ENCODE assay signal across 3 cellular contexts in the genomic region with DNA sequence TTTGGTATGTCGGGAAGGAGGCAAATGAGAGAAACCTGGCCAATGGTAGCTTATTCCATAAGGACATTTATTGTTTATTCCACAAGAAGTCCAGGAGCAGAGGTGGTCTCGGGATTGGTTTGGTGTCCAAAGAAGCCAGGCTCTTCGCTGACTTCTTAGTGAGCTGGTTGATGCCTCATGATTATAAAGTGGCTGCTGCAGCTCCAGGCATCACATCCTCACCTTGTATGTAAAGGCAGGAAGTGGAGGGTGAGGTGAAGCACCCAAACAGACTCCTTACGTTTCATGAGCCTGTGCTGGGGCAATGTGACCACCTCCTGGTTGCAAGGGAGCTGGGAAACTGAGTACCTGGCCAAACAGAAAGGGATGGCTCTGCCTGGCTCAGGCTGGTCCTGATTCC.
TF ChIP-seq lines count a peak whose summit lies in the region.

No MANE protein-coding gene starts in this region.

TF ChIP-seq in HCT116, 20 proteins besides CTCF, POLR2A, EP300 and RAD21:
- TF ChIP-seq ELF1 (IDR thresholded peaks at IDR 0.05; ENCODE audit: borderline replicate concordance, low read depth), result no peak
- no peak for TF ChIP-seq EGR1 (IDR thresholded peaks at IDR 0.05; ENCODE audit: low read depth)
- TF ChIP-seq SP1 (IDR thresholded peaks at IDR 0.05; ENCODE audit: low read depth), result no peak
- no peak for TF ChIP-seq JUND (IDR thresholded peaks at IDR 0.05)
- no peak for TF ChIP-seq TCF7L2 (IDR thresholded peaks at IDR 0.05; ENCODE audit: borderline replicate concordance, extremely low read depth, insufficient read depth, insufficient read length)
- no peak for TF ChIP-seq SRF (IDR thresholded peaks at IDR 0.05; ENCODE audit: low read depth)
- no peak for TF ChIP-seq ATF3 (IDR thresholded peaks at IDR 0.05)
- no peak for TF ChIP-seq SIN3A (IDR thresholded peaks at IDR 0.05; ENCODE audit: low read depth)
- TF ChIP-seq, protein P1, sequence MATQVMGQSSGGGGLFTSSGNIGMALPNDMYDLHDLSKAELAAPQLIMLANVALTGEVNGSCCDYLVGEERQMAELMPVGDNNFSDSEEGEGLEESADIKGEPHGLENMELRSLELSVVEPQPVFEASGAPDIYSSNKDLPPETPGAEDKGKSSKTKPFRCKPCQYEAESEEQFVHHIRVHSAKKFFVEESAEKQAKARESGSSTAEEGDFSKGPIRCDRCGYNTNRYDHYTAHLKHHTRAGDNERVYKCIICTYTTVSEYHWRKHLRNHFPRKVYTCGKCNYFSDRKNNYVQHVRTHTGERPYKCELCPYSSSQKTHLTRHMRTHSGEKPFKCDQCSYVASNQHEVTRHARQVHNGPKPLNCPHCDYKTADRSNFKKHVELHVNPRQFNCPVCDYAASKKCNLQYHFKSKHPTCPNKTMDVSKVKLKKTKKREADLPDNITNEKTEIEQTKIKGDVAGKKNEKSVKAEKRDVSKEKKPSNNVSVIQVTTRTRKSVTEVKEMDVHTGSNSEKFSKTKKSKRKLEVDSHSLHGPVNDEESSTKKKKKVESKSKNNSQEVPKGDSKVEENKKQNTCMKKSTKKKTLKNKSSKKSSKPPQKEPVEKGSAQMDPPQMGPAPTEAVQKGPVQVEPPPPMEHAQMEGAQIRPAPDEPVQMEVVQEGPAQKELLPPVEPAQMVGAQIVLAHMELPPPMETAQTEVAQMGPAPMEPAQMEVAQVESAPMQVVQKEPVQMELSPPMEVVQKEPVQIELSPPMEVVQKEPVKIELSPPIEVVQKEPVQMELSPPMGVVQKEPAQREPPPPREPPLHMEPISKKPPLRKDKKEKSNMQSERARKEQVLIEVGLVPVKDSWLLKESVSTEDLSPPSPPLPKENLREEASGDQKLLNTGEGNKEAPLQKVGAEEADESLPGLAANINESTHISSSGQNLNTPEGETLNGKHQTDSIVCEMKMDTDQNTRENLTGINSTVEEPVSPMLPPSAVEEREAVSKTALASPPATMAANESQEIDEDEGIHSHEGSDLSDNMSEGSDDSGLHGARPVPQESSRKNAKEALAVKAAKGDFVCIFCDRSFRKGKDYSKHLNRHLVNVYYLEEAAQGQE (IDR thresholded peaks at IDR 0.05; ENCODE audit: low read depth), result no peak
- no peak for TF ChIP-seq FOSL1 (IDR thresholded peaks at IDR 0.05; ENCODE audit: low read depth)
- no peak for TF ChIP-seq ZNF274 (IDR thresholded peaks at IDR 0.05; ENCODE audit: low read depth, low read length)
- no peak for TF ChIP-seq POLR2AphosphoS5 (IDR thresholded peaks at IDR 0.05; ENCODE audit: low read depth, low read length)
- TF ChIP-seq, protein P2, sequence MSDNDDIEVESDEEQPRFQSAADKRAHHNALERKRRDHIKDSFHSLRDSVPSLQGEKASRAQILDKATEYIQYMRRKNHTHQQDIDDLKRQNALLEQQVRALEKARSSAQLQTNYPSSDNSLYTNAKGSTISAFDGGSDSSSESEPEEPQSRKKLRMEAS (IDR thresholded peaks at IDR 0.05), result no peak
- TF ChIP-seq ZBTB33 (IDR thresholded peaks at IDR 0.05; ENCODE audit: extremely low read depth, insufficient replicate concordance, low read length), result no peak
- no peak for TF ChIP-seq EZH2 (IDR thresholded peaks at IDR 0.05)
TF ChIP-seq in HCT116: peak in this region for 0.

TF ChIP-seq in HEK293, 187 proteins besides CTCF, POLR2A, EP300 and RAD21 (continues in another document):
- TF ChIP-seq, protein P3, sequence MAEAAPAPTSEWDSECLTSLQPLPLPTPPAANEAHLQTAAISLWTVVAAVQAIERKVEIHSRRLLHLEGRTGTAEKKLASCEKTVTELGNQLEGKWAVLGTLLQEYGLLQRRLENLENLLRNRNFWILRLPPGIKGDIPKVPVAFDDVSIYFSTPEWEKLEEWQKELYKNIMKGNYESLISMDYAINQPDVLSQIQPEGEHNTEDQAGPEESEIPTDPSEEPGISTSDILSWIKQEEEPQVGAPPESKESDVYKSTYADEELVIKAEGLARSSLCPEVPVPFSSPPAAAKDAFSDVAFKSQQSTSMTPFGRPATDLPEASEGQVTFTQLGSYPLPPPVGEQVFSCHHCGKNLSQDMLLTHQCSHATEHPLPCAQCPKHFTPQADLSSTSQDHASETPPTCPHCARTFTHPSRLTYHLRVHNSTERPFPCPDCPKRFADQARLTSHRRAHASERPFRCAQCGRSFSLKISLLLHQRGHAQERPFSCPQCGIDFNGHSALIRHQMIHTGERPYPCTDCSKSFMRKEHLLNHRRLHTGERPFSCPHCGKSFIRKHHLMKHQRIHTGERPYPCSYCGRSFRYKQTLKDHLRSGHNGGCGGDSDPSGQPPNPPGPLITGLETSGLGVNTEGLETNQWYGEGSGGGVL (tag by site-specific recombination; IDR thresholded peaks at IDR 0.05), result no peak
- TF ChIP-seq SETDB1 (IDR thresholded peaks at IDR 0.05; ENCODE audit: insufficient read length, low read length) (peak; percentile 45), GLIS1 (tag by site-specific recombination; IDR thresholded peaks at IDR 0.05) (no peak), OSR2 (tag by site-specific recombination; IDR thresholded peaks at IDR 0.05) (no peak), ZNF280D (tag by site-specific recombination; IDR thresholded peaks at IDR 0.05) (peak; percentile 99), HOXD13 (CRISPR knock-in tag; IDR thresholded peaks at IDR 0.05; ENCODE audit: borderline replicate concordance) (no peak), ZNF664 (tag by site-specific recombination; IDR thresholded peaks at IDR 0.05) (no peak), ZNF155 (tag by site-specific recombination; IDR thresholded peaks at IDR 0.05) (no peak), KLF8 (tag by site-specific recombination; IDR thresholded peaks at IDR 0.05) (peak; percentile 36; the same call in 1 of the 2 replicates)
- TF ChIP-seq, protein P4, sequence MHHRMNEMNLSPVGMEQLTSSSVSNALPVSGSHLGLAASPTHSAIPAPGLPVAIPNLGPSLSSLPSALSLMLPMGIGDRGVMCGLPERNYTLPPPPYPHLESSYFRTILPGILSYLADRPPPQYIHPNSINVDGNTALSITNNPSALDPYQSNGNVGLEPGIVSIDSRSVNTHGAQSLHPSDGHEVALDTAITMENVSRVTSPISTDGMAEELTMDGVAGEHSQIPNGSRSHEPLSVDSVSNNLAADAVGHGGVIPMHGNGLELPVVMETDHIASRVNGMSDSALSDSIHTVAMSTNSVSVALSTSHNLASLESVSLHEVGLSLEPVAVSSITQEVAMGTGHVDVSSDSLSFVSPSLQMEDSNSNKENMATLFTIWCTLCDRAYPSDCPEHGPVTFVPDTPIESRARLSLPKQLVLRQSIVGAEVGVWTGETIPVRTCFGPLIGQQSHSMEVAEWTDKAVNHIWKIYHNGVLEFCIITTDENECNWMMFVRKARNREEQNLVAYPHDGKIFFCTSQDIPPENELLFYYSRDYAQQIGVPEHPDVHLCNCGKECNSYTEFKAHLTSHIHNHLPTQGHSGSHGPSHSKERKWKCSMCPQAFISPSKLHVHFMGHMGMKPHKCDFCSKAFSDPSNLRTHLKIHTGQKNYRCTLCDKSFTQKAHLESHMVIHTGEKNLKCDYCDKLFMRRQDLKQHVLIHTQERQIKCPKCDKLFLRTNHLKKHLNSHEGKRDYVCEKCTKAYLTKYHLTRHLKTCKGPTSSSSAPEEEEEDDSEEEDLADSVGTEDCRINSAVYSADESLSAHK (tag by site-specific recombination; IDR thresholded peaks at IDR 0.05), result no peak

TF ChIP-seq in K562, 482 proteins besides CTCF, POLR2A, EP300 and RAD21 (continues in another document):
- TF ChIP-seq KDM1A (IDR thresholded peaks at IDR 0.05), result peak; percentile 30 to 61; a peak in 3 of 4 replicates
- TF ChIP-seq RBM14 (IDR thresholded peaks at IDR 0.05; ENCODE audit: borderline replicate concordance, insufficient read depth, low read depth, low read length), result no peak
- no peak for TF ChIP-seq TEAD1 (CRISPR knock-in tag; IDR thresholded peaks at IDR 0.05)
- TF ChIP-seq ADNP (tag; IDR thresholded peaks at IDR 0.05), result peak; percentile 47
- TF ChIP-seq MXI1 (IDR thresholded peaks at IDR 0.05; ENCODE audit: low read depth, low read length), result no peak
- TF ChIP-seq PML (IDR thresholded peaks at IDR 0.05; ENCODE audit: low read length), result no peak
- TF ChIP-seq THRA (IDR thresholded peaks at IDR 0.05), result no peak
- TF ChIP-seq BDP1 (IDR thresholded peaks at IDR 0.05; ENCODE audit: insufficient read depth, insufficient read length), result no peak
- TF ChIP-seq, protein P5, sequence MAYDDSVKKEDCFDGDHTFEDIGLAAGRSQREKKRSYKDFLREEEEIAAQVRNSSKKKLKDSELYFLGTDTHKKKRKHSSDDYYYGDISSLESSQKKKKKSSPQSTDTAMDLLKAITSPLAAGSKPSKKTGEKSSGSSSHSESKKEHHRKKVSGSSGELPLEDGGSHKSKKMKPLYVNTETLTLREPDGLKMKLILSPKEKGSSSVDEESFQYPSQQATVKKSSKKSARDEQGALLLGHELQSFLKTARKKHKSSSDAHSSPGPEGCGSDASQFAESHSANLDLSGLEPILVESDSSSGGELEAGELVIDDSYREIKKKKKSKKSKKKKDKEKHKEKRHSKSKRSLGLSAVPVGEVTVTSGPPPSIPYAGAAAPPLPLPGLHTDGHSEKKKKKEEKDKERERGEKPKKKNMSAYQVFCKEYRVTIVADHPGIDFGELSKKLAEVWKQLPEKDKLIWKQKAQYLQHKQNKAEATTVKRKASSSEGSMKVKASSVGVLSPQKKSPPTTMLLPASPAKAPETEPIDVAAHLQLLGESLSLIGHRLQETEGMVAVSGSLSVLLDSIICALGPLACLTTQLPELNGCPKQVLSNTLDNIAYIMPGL (CRISPR knock-in tag; IDR thresholded peaks at IDR 0.05), result no peak
- TF ChIP-seq HDAC6 (IDR thresholded peaks at IDR 0.05; ENCODE audit: low read depth, low read length), result no peak
- no peak for TF ChIP-seq ZNF79 (CRISPR knock-in tag; IDR thresholded peaks at IDR 0.05; ENCODE audit: low read depth)
- TF ChIP-seq NR4A1 (CRISPR knock-in tag; IDR thresholded peaks at IDR 0.05), result no peak
- no peak for TF ChIP-seq NR4A1 (tag; IDR thresholded peaks at IDR 0.05)
- no peak for TF ChIP-seq FOXA3 (CRISPR knock-in tag; conservative IDR thresholded peaks at IDR 0.05 in 1 of 2, IDR thresholded peaks at IDR 0.05 in 1 of 2)
- peak in 1 of 2 experiments; percentile 51; a peak in 1 of 4 replicates for TF ChIP-seq RCOR1 (IDR thresholded peaks at IDR 0.05; ENCODE audit: borderline replicate concordance in 1 of 2, low read depth in 2 of 2, low read length in 2 of 2)
- TF ChIP-seq ZFX (CRISPR knock-in tag; IDR thresholded peaks at IDR 0.05), result no peak
- TF ChIP-seq SMARCB1 (IDR thresholded peaks at IDR 0.05; ENCODE audit: insufficient read length, low read depth), result no peak
- no peak for TF ChIP-seq SP1 (CRISPR knock-in tag; IDR thresholded peaks at IDR 0.05)
- TF ChIP-seq ATF3 (IDR thresholded peaks at IDR 0.05), result no peak
- TF ChIP-seq ATF3 (CRISPR knock-in tag; conservative IDR thresholded peaks at IDR 0.05), result no peak
- TF ChIP-seq SMARCA5 (IDR thresholded peaks at IDR 0.05), result peak; percentile 78
- TF ChIP-seq, protein P6, sequence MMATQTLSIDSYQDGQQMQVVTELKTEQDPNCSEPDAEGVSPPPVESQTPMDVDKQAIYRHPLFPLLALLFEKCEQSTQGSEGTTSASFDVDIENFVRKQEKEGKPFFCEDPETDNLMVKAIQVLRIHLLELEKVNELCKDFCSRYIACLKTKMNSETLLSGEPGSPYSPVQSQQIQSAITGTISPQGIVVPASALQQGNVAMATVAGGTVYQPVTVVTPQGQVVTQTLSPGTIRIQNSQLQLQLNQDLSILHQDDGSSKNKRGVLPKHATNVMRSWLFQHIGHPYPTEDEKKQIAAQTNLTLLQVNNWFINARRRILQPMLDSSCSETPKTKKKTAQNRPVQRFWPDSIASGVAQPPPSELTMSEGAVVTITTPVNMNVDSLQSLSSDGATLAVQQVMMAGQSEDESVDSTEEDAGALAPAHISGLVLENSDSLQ (IDR thresholded peaks at IDR 0.05), result no peak
- TF ChIP-seq BCOR (IDR thresholded peaks at IDR 0.05), result peak; percentile 72
- TF ChIP-seq CBX1 (IDR thresholded peaks at IDR 0.05; ENCODE audit: low read depth), result 0 out of 2 replicates have a peak, but pooled peaks have one; percentile 42
- no peak for TF ChIP-seq CBX2 (IDR thresholded peaks at IDR 0.05; ENCODE audit: insufficient read depth, low read length, poor library complexity, severe bottlenecking)
- TF ChIP-seq SNRNP70 (optimal IDR thresholded peaks at IDR 0.05; ENCODE audit: low read depth, low read length), result no peak
- TF ChIP-seq ZNF584 (CRISPR knock-in tag; IDR thresholded peaks at IDR 0.05; ENCODE audit: low read depth), result no peak
- no peak for TF ChIP-seq PPARD (CRISPR knock-in tag; IDR thresholded peaks at IDR 0.05)
- 0 out of 2 replicates have a peak, but pooled peaks have one; percentile 56 for TF ChIP-seq HLTF (IDR thresholded peaks at IDR 0.05)
- TF ChIP-seq, protein P7, sequence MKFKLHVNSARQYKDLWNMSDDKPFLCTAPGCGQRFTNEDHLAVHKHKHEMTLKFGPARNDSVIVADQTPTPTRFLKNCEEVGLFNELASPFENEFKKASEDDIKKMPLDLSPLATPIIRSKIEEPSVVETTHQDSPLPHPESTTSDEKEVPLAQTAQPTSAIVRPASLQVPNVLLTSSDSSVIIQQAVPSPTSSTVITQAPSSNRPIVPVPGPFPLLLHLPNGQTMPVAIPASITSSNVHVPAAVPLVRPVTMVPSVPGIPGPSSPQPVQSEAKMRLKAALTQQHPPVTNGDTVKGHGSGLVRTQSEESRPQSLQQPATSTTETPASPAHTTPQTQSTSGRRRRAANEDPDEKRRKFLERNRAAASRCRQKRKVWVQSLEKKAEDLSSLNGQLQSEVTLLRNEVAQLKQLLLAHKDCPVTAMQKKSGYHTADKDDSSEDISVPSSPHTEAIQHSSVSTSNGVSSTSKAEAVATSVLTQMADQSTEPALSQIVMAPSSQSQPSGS (CRISPR knock-in tag; IDR thresholded peaks at IDR 0.05), result no peak
- no peak for TF ChIP-seq ZNF444 (CRISPR knock-in tag; IDR thresholded peaks at IDR 0.05)
